In the genomic region with DNA sequence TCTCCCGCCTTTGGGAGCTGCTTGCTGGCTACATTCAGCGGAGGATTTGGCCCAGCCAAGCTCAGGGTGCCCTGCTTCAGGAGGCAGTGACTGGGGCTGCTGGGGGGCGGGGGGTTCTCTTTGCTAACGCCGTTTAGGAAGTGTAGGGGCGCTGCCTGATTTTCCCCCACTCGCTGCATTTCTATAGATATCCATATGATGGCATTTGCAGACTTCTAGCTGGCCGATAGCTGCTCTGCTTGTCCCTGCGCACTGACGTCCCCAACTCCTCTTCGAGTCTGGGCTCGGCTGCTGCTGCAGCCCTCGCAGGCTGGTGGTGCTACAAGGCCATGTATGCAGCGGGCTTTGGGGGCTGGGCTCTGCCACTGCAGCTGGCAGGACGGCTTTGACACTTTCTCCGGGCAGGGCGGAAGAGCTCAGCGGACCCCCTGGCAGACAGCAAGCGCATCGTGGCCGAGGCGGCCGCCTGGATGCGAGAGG, we compare ENCODE assay signal across 8 cellular contexts. TPM values are rescaled to one million over a fixed set of nuclear protein-coding genes. Genes with fewer than 3 reads are reported as not detected.
A peak's percentile ranks its signal among the peaks of the same experiment; 100 is the strongest.
DNase-seq lines count a peak whose midpoint lies in the region; ATAC-seq and TF ChIP-seq lines count a peak whose summit lies in the region.

No MANE protein-coding gene starts in this region.

- TF ChIP-seq CTCF in GM20000 (IDR thresholded peaks at IDR 0.05; ENCODE audit: extremely low read depth, missing control alignments) (no peak), endothelial cell (IDR thresholded peaks at IDR 0.05; ENCODE audit: unreplicated experiment) (no peak), nephron (IDR thresholded peaks at IDR 0.05; ENCODE audit: unreplicated experiment in 3 of 3) (peak; percentile 47 to 68 (median 47))

- no peak for ATAC-seq in GM19463 (IDR thresholded peaks at IDR 0.05; ENCODE audit: unreplicated experiment)
- no peak for ATAC-seq in GM18868 (IDR thresholded peaks at IDR 0.05; ENCODE audit: unreplicated experiment)
- no peak for ATAC-seq in GM18867 (IDR thresholded peaks at IDR 0.05; ENCODE audit: unreplicated experiment)

- H3K9me3 Mint-ChIP-seq in endothelial cell (ENCODE audit: unreplicated experiment) (no peaks in the 10 kb centered on the region), nephron (no peaks in the 10 kb centered on the region)

- DNase-seq in GM20000 (ENCODE audit: low spot score) (peak; percentile 17), NCI-H524 treated with DMSO at 0.1 percent for 48 hours (lab: John Stamatoyannopoulos, UW) (peak; percentile 90), endothelial cell (ENCODE audit: low spot score) (peak; percentile 65), NCI-H526 treated with DMSO at 0.1 percent for 48 hours (lab: John Stamatoyannopoulos, UW) (no peak)

- H3K4me1 Mint-ChIP-seq in endothelial cell (ENCODE audit: unreplicated experiment) (peaks cover 22% of the 10 kb centered on the region), nephron (peaks cover 20% of the 10 kb centered on the region)

- no peaks in the 10 kb centered on the region for H3K36me3 Mint-ChIP-seq in endothelial cell (ENCODE audit: low read depth, unreplicated experiment)
- H3K36me3 Mint-ChIP-seq in nephron (ENCODE audit: low read depth), result no peaks in the 10 kb centered on the region

- H3K27ac Mint-ChIP-seq in endothelial cell (ENCODE audit: unreplicated experiment) (no peak overlapping the region), nephron (peak overlapping the region; percentile 68 to 98 (median 94))

- H3K4me3 Mint-ChIP-seq in endothelial cell (ENCODE audit: unreplicated experiment) (peak overlapping the region; percentile 97), nephron (peak overlapping the region; percentile 94 to 97 (median 96))

- H3K27me3 Mint-ChIP-seq in endothelial cell (ENCODE audit: unreplicated experiment), result peaks cover 14% of the 10 kb centered on the region
- H3K27me3 Mint-ChIP-seq in nephron (ENCODE audit: low read depth), result peaks cover 46% of the 10 kb centered on the region

RNA-seq across cellular contexts. Expression of gene LRFN5, which starts 3.1 kb away (rescaled TPM):
- total RNA-seq in endothelial cell (ENCODE audit: unreplicated experiment), result 13.3 TPM

Comparison
In these comparisons a context has a peak if more than half of its experiments do, and no peak if none do; other contexts are left out.
1. CTCF ChIP-seq: peak in nephron (3 of 3); none in GM20000 (single experiment) and endothelial cell (single experiment).